14 cellular contexts compared by ENCODE assay signal in the genomic region with DNA sequence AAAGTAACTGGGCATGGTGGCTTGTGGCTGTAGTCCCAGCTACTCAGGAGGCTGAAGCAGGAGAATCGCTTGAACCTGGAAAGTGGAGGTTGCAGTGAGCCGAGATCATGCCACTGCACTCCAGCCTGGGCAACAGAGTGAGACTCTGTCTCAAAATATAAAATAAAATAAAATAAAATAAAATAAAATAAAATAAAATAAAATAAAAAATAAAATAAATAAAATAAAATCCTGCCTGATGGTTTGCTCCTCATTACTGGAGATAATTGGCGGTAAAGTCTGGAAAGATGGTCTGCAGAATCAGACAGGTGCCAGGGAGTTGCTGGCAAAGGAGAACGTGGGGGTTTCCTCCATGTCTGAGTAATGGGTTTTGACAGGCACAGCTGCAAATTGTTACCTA. TPM values are rescaled to one million over a fixed set of nuclear protein-coding genes. Genes with fewer than 3 reads are reported as not detected.
"Had no signal": no experiment of that assay in that cellular context is flagged by ENCODE, and none has a peak within 500 bp of the region (broad histone marks: within the 10 kb centered on the region; RNA-seq: fewer than 3 reads in every experiment).

No MANE protein-coding gene starts in this region.

RNA-seq across cellular contexts. Expression of a gene that starts 11.2 kb away (rescaled TPM):
- total RNA-seq: activated B cell treated with CpG ODN at 0.5 μM for 24 hours; activated CD4-positive, alpha-beta memory T cell treated with anti-CD3 and anti-CD28 coated beads for 36 hours; activated CD4-positive, alpha-beta memory T cell treated with anti-CD3 and anti-CD28 coated beads, Interleukin-2, amount 10 ng/mL, durations not matched to agents 7 days and 5 days; activated CD4-positive, alpha-beta T cell treated with anti-CD3 and anti-CD28 coated beads for 36 hours; activated CD4-positive, alpha-beta T cell treated with anti-CD3 and anti-CD28 coated beads, Interleukin-2, amount 10 ng/mL, durations not matched to agents 24 days and 14 days; activated CD4-positive, alpha-beta T cell treated with anti-CD3 and anti-CD28 coated beads, Interleukin-2, amount 10 ng/mL, durations not matched to agents 7 days and 5 days; activated CD8-positive, alpha-beta memory T cell treated with anti-CD3 and anti-CD28 coated beads for 36 hours; activated CD8-positive, alpha-beta memory T cell treated with anti-CD3 and anti-CD28 coated beads, Interleukin-2, amount 10 ng/mL, durations not matched to agents 7 days and 5 days; activated CD8-positive, alpha-beta T cell treated with anti-CD3 and anti-CD28 coated beads for 36 hours; activated CD8-positive, alpha-beta T cell treated with anti-CD3 and anti-CD28 coated beads, Interleukin-2, amount 10 ng/mL, durations not matched to agents 7 days and 5 days; T-cell; T-helper 1 cell treated with Interleukin-12 subunit alpha and Interleukin-12 subunit beta and Interleukin-4 antibody, amounts not matched to agents 30 ng/mL and 1 ng/mL, for 36 hours; T-helper 17 cell; T-helper 2 cell treated with Interferon-gamma antibody and Interleukin-4, amounts not matched to agents 100 ng/mL and 5 ng/mL, for 36 hours had no signal
